ENCODE assay signal across 14 cellular contexts in the genomic region with DNA sequence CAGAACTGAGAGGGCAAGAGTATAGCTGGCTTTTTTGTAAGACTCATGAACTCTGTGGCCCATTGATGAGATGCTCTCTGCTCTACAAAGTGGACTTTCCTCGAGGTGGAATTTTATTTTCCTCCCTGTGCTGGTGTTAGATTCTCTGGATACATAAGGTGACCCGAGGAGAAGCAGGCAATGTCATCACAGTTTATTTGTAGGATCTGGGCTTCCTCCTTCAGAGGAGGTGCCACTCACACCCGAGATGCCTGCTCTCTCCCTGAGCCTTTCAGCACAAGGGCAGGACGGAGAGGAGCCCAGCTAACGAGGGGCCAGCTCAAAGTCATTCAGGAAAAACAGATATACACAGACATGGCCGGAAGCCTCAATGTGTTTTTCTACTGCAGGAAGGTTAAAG.
A peak's percentile ranks its signal among the peaks of the same experiment; 100 is the strongest.
DNase-seq lines count a peak whose midpoint lies in the region; ATAC-seq and TF ChIP-seq lines count a peak whose summit lies in the region.
"Had no signal": no experiment of that assay in that cellular context is flagged by ENCODE, and none has a peak within 500 bp of the region (broad histone marks: within the 10 kb centered on the region; RNA-seq: fewer than 3 reads in every experiment).

No MANE protein-coding gene starts in this region.

- no peak overlapping the region for H3K4me3 ChIP-seq in right atrium auricular region
- H3K4me3 ChIP-seq in parathyroid adenoma (ENCODE audit: low read depth, low read length), result no peak overlapping the region
- no peak overlapping the region for H3K4me3 ChIP-seq in skeletal muscle tissue (ENCODE audit: low read length in 3 of 3)
- H3K4me3 ChIP-seq: BLaER1 treated with 17β-estradiol and CSF1 and Interleukin-3, amounts not matched to agents 10 nM and 100 nM had no signal

- H3K9me3 Mint-ChIP-seq in mesothelial cell of epicardium, result no peaks in the 10 kb centered on the region
- H3K9me3 Mint-ChIP-seq: HFFc6 had no signal

- intact Hi-C loops in left cardiac atrium (cut with DNase I), result no loop called here

- H3K27ac Mint-ChIP-seq in mesothelial cell of epicardium, result peak overlapping the region; percentile 79
- H3K27ac Mint-ChIP-seq: CD4-positive, CD25-positive, alpha-beta regulatory T cell; HFFc6 had no signal

- H3K9ac ChIP-seq in parathyroid adenoma (no peak overlapping the region), skeletal muscle tissue (ENCODE audit: low read depth in 1 of 3, low read length in 3 of 3) (no peak overlapping the region)
- H3K9ac ChIP-seq: BLaER1 treated with 17β-estradiol and CSF1 and Interleukin-3, amounts not matched to agents 10 nM and 100 nM had no signal

- no peaks in the 10 kb centered on the region for H3K27me3 ChIP-seq in right atrium auricular region
- no peaks in the 10 kb centered on the region for H3K27me3 ChIP-seq in parathyroid adenoma (ENCODE audit: control insufficient read depth, insufficient read depth, low read length)
- H3K27me3 ChIP-seq in skeletal muscle tissue (ENCODE audit: control insufficient read depth in 3 of 3, insufficient read depth in 3 of 3, low read length in 3 of 3), result no peaks in the 10 kb centered on the region
- H3K27me3 ChIP-seq: BLaER1 treated with 17β-estradiol and CSF1 and Interleukin-3, amounts not matched to agents 10 nM and 100 nM had no signal

- H3K79me2 ChIP-seq in parathyroid adenoma, result peaks cover 19% of the 10 kb centered on the region

- H3K4me2 ChIP-seq in parathyroid adenoma (ENCODE audit: low read length), result no peak overlapping the region
- H3K4me2 ChIP-seq: BLaER1 treated with 17β-estradiol and CSF1 and Interleukin-3, amounts not matched to agents 10 nM and 100 nM had no signal

- H2AFZ ChIP-seq in parathyroid adenoma, result no peak overlapping the region

- TF ChIP-seq CTCF in right atrium auricular region (IDR thresholded peaks at IDR 0.05) (no peak), mesothelial cell of epicardium (IDR thresholded peaks at IDR 0.05; ENCODE audit: unreplicated experiment) (no peak), parathyroid adenoma (IDR thresholded peaks at IDR 0.05) (no peak)

- H3K27ac ChIP-seq in right atrium auricular region (peak overlapping the region; percentile 10 to 44), parathyroid adenoma (peak overlapping the region; percentile 16), skeletal muscle tissue (ENCODE audit: low read depth, low read length) (peak overlapping the region; percentile 33)
- H3K27ac ChIP-seq: BLaER1 treated with 17β-estradiol and CSF1 and Interleukin-3, amounts not matched to agents 10 nM and 100 nM had no signal

- no peaks in the 10 kb centered on the region for H3K9me3 ChIP-seq in right atrium auricular region
- H3K9me3 ChIP-seq in parathyroid adenoma (ENCODE audit: control insufficient read depth, low read length), result no peaks in the 10 kb centered on the region
- H3K9me3 ChIP-seq in skeletal muscle tissue (ENCODE audit: control insufficient read depth in 3 of 3, low read length in 3 of 3), result no peaks in the 10 kb centered on the region
- H3K9me3 ChIP-seq: BLaER1 treated with 17β-estradiol and CSF1 and Interleukin-3, amounts not matched to agents 10 nM and 100 nM had no signal

- peaks cover 26% of the 10 kb centered on the region for H3K4me1 Mint-ChIP-seq in mesothelial cell of epicardium
- H3K4me1 Mint-ChIP-seq: CD4-positive, CD25-positive, alpha-beta regulatory T cell had no signal

- ATAC-seq in left cardiac atrium, result no peak

- H3K4me3 Mint-ChIP-seq in mesothelial cell of epicardium, result no peak overlapping the region
- H3K4me3 Mint-ChIP-seq: CD4-positive, CD25-positive, alpha-beta regulatory T cell; HFFc6 had no signal

- DNase-seq in right atrium auricular region (ENCODE audit: low spot score), result no peak
- no peak for DNase-seq in left cardiac atrium
- DNase-seq in mesothelial cell of epicardium (ENCODE audit: low spot score in 2 of 2, unreplicated experiment in 2 of 2), result no peak
- no peak for DNase-seq in LoVo (ENCODE audit: low spot score)
- DNase-seq in dedifferentiated amniotic fluid mesenchymal stem cell (ENCODE audit: extremely low spot score), result no peak
- DNase-seq in NCI-H526 (lab: John Stamatoyannopoulos, UW), result no peak
- DNase-seq: ACHN; CD4-positive, CD25-positive, alpha-beta regulatory T cell; DMS53; HCEC 1CT; HFFc6 had no signal

- no peaks in the 10 kb centered on the region for H3K36me3 ChIP-seq in right atrium auricular region
- no peaks in the 10 kb centered on the region for H3K36me3 ChIP-seq in parathyroid adenoma (ENCODE audit: control insufficient read depth, insufficient read depth, low read length)
- no peaks in the 10 kb centered on the region for H3K36me3 ChIP-seq in skeletal muscle tissue (ENCODE audit: control insufficient read depth in 3 of 3, insufficient read depth in 3 of 3, low read length in 3 of 3)
- H3K36me3 ChIP-seq: BLaER1 treated with 17β-estradiol and CSF1 and Interleukin-3, amounts not matched to agents 10 nM and 100 nM had no signal

- H3K4me1 ChIP-seq in right atrium auricular region (peaks cover 0 to 29% of the 10 kb centered on the region in 2 donors), parathyroid adenoma (peaks cover 10% of the 10 kb centered on the region), skeletal muscle tissue (ENCODE audit: control insufficient read depth in 3 of 3, insufficient read depth in 3 of 3, low read length in 3 of 3) (peaks cover 30 to 44% (median 31%) of the 10 kb centered on the region in 3 donors)

- H3K27me3 Mint-ChIP-seq in mesothelial cell of epicardium (ENCODE audit: low read depth), result no peaks in the 10 kb centered on the region
- H3K27me3 Mint-ChIP-seq: CD4-positive, CD25-positive, alpha-beta regulatory T cell had no signal

- H3K36me3 Mint-ChIP-seq in mesothelial cell of epicardium, result peaks cover 39% of the 10 kb centered on the region
- H3K36me3 Mint-ChIP-seq: CD4-positive, CD25-positive, alpha-beta regulatory T cell had no signal
